In genomic region chr9:114908796-114909448, GRCh38 we compare ENCODE assay signal across 10 cellular contexts. TPM values are rescaled to one million over a fixed set of nuclear protein-coding genes. Genes with fewer than 3 reads are reported as not detected.
A peak's percentile ranks its signal among the peaks of the same experiment; 100 is the strongest.
DNase-seq lines count a peak whose midpoint lies in the region; ATAC-seq, FAIRE-seq and TF ChIP-seq lines count a peak whose summit lies in the region.
"Had no signal": no experiment of that assay in that cellular context is flagged by ENCODE, and none has a peak within 500 bp of the region (broad histone marks: within the 10 kb centered on the region; RNA-seq: fewer than 3 reads in every experiment).

No MANE protein-coding gene starts in this region.

- FAIRE-seq in GM12891 (lab: Jason Lieb, UNC) = no peak
- FAIRE-seq: GM18507 had no signal

- peaks cover 0 to 1% of the 10 kb centered on the region in 2 donors for H3K9me3 Mint-ChIP-seq in activated T-cell treated with anti-CD3 and anti-CD28 coated beads, Interleukin-2, amount 50 U/mL, for 72 hours
- no peaks in the 10 kb centered on the region for H3K9me3 Mint-ChIP-seq in natural killer cell

- no peak for TF ChIP-seq CTCF in natural killer cell (IDR thresholded peaks at IDR 0.05)

- H3K4me1 ChIP-seq in right cardiac atrium (ENCODE audit: control insufficient read depth, insufficient read depth, low read length) = no peaks in the 10 kb centered on the region
- H3K4me1 ChIP-seq: adrenal gland had no signal

- H3K4me3 ChIP-seq in right cardiac atrium (ENCODE audit: low read length) = no peak overlapping the region
- H3K4me3 ChIP-seq: adrenal gland had no signal

- H3K27me3 Mint-ChIP-seq in activated T-cell treated with anti-CD3 and anti-CD28 coated beads, Interleukin-2, amount 50 U/mL, for 72 hours (ENCODE audit: low read depth) = no peaks in the 10 kb centered on the region
- H3K27me3 Mint-ChIP-seq in natural killer cell (ENCODE audit: low read depth in 2 of 2) = no peaks in the 10 kb centered on the region

- no peak for TF ChIP-seq POLR2A in GM12891 (IDR thresholded peaks at IDR 0.05; ENCODE audit: low read depth, low read length)

- DNase-seq in GM12891 (ENCODE audit: insufficient read length, low spot score) (no peak), natural killer cell (no peak), NCI-H345 (lab: John Stamatoyannopoulos, UW) (no peak), GOT3 (lab: John Stamatoyannopoulos, UW) (no peak), right cardiac atrium (no peak)
- DNase-seq in activated T-cell treated with anti-CD3 and anti-CD28 coated beads, Interleukin-2, amount 50 U/mL, for 72 hours = peak; percentile 51 to 67

- H3K27me3 ChIP-seq in right cardiac atrium (ENCODE audit: control insufficient read depth, insufficient read depth) = no peaks in the 10 kb centered on the region
- H3K27me3 ChIP-seq: adrenal gland had no signal

- no peak overlapping the region for H3K27ac ChIP-seq in right cardiac atrium (ENCODE audit: low read length)
- H3K27ac ChIP-seq: adrenal gland had no signal

- H3K27ac Mint-ChIP-seq in activated T-cell treated with anti-CD3 and anti-CD28 coated beads, Interleukin-2, amount 50 U/mL, for 72 hours = peak overlapping the region; percentile 99
- H3K27ac Mint-ChIP-seq in natural killer cell = peak overlapping the region; percentile 45 to 79

- intact Hi-C loops in natural killer cell (cut with micrococcal nuclease) = loop anchor here (5.0 kb wide), 1 partner anchor 103 kb away; no protein-coding TSS in a partner anchor
- intact Hi-C loops in right cardiac atrium (cut with DNase I) = loop anchor here in 3 of 4 donors (5.0 kb wide), 2 partner anchors 162 to 172 kb away; no protein-coding TSS in a partner anchor

- H3K9me3 ChIP-seq in right cardiac atrium (ENCODE audit: control insufficient read depth, low read length) = no peaks in the 10 kb centered on the region
- H3K9me3 ChIP-seq: adrenal gland had no signal

- WGBS in right cardiac atrium = 62% methylated on average over 6 of the region's 6 CpGs

- ATAC-seq in HG03439 (IDR thresholded peaks at IDR 0.05; ENCODE audit: unreplicated experiment) (peak; percentile 38), natural killer cell (peak; percentile 35 to 77 (median 44)), right cardiac atrium (no peak)
- ATAC-seq in activated T-cell treated with anti-CD3 and anti-CD28 coated beads, Interleukin-2, amount 50 U/mL, for 72 hours (replicated peaks in 1 of 2) = peak; percentile 84 to 90

- peaks cover 16 to 46% of the 10 kb centered on the region in 2 donors for H3K36me3 Mint-ChIP-seq in activated T-cell treated with anti-CD3 and anti-CD28 coated beads, Interleukin-2, amount 50 U/mL, for 72 hours (ENCODE audit: insufficient read depth in 2 of 2)
- H3K36me3 Mint-ChIP-seq in natural killer cell = no peaks in the 10 kb centered on the region

- H3K4me1 Mint-ChIP-seq in activated T-cell treated with anti-CD3 and anti-CD28 coated beads, Interleukin-2, amount 50 U/mL, for 72 hours (ENCODE audit: low read depth) = peaks cover 68% of the 10 kb centered on the region
- H3K4me1 Mint-ChIP-seq in natural killer cell = peaks cover 42 to 43% of the 10 kb centered on the region in 2 donors

- peak overlapping the region; percentile 71 to 77 for H3K4me3 Mint-ChIP-seq in activated T-cell treated with anti-CD3 and anti-CD28 coated beads, Interleukin-2, amount 50 U/mL, for 72 hours
- peak overlapping the region; percentile 35 for H3K4me3 Mint-ChIP-seq in natural killer cell

TF ChIP-seq in GM12891, 5 proteins besides CTCF, POLR2A, EP300 and RAD21:
- TF ChIP-seq POLR2AphosphoS5 (IDR thresholded peaks at IDR 0.05; ENCODE audit: low read depth, low read length) = no peak
- TF ChIP-seq SPI1 (IDR thresholded peaks at IDR 0.05; ENCODE audit: low read depth, low read length) = 0 out of 2 replicates have a peak, but pooled peaks have one; percentile 26

RNA-seq across cellular contexts. Expression of gene TNFSF8, which starts 21.5 kb away (rescaled TPM):
- polyA plus RNA-seq in GM12891 (2012; ENCODE audit: low read depth, missing spikeins) = 0.47 TPM
- 10 to 100 TPM; 84.2 to 99.5 TPM for total RNA-seq in activated T-cell treated with anti-CD3 and anti-CD28 coated beads, Interleukin-2, amount 50 U/mL, for 72 hours
- total RNA-seq in natural killer cell = 1 to 10 TPM; 4.2 to 6.0 (median 4.8) TPM
- total RNA-seq in right cardiac atrium = 1 to 10 TPM in 1 of 4 donors, under 1 TPM in 3; 0.40 to 1.0 (median 0.92) TPM
- 0.18 TPM for polyA plus RNA-seq in right cardiac atrium
- total RNA-seq: RPMI7951 had no signal

Comparison
In these comparisons a context has a peak if more than half of its experiments do, and no peak if none do; other contexts are left out.
1. DNase-seq: peak in activated T-cell treated with anti-CD3 and anti-CD28 coated beads, Interleukin-2, amount 50 U/mL, for 72 hours (2 of 2); none in GM12891 (single experiment), natural killer cell (single experiment), NCI-H345 (single experiment), GOT3 (single experiment) and right cardiac atrium (0 of 3).
2. ATAC-seq: peak in HG03439 (single experiment), activated T-cell treated with anti-CD3 and anti-CD28 coated beads, Interleukin-2, amount 50 U/mL, for 72 hours (2 of 2) and natural killer cell (3 of 3); none in right cardiac atrium (0 of 2).
3. RNA of gene TNFSF8, which starts 21.5 kb away (total RNA-seq): 84.2 to 99.5 TPM in activated T-cell treated with anti-CD3 and anti-CD28 coated beads, Interleukin-2, amount 50 U/mL, for 72 hours; 4.2 to 6.0 TPM in natural killer cell and 0.40 to 1.0 TPM in right cardiac atrium; every median in the first group is over 10 times any median in the second.